ENCODE assay signal across 28 cellular contexts in the genomic region with DNA sequence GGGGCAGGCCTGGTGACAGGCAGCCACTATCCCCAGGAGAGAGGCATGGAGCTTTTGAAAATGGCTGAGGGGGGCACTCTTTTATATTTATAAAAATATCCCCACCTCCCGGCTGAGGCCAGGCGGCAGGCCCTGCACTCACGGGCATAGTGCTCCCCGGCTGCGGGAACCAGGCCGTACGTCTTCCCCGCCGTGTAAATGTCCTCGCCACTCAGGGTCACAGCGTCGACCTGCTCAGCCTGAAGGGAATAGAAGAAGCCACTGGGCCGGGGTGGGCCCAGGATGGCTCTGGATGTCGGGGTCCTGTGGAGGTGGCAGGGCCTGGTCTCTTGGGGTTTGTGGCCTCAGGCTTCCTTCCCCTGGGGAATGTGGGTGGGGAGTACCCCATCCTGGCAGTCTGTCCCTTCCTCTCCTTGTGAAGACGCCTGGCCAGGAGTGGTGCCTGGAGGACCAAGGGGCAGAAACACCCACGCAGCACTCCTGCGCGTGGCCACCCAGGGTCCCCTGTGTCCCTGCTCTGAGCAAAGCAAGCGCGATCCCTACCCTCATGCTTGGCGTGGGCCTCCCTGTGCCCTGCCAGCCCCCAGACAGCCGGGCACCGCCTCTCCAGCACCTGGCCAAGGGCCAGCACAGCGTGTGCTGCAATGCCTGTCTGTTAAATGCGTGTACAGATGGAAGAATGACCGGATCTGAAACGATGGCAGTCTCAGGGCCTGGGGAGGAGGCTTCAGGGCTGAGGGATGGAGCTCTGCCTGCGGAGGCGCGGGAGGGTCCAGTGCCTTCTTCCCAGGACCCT. TPM values are rescaled to one million over a fixed set of nuclear protein-coding genes. Genes with fewer than 3 reads are reported as not detected.
DNase-seq lines count a peak whose midpoint lies in the region; ATAC-seq, FAIRE-seq and TF ChIP-seq lines count a peak whose summit lies in the region.
"Had no signal": no experiment of that assay in that cellular context is flagged by ENCODE, and none has a peak within 500 bp of the region (broad histone marks: within the 10 kb centered on the region; RNA-seq: fewer than 3 reads in every experiment).

No MANE protein-coding gene starts in this region.

- peaks cover 0 to 14% of the 10 kb centered on the region in 2 experiments; a peak in 1 of 4 replicates for H3K4me1 ChIP-seq in SK-N-SH (ENCODE audit: control insufficient read depth in 1 of 2, insufficient read depth in 2 of 2, low read depth in 1 of 2, low read length in 1 of 2)
- no peaks in the 10 kb centered on the region for H3K4me1 ChIP-seq in kidney (ENCODE audit: control insufficient read depth in 1 of 2, insufficient read depth in 1 of 2, low read depth in 1 of 2, low read length in 2 of 2)
- H3K4me1 ChIP-seq: gastrocnemius medialis, left lung, vagina had no signal

- H3K9ac ChIP-seq in SK-N-SH (no peak overlapping the region), kidney (ENCODE audit: low read length in 2 of 2) (no peak overlapping the region)

- H3K4me1 Mint-ChIP-seq in CD14-positive monocyte, result peaks cover 2% of the 10 kb centered on the region
- H3K4me1 Mint-ChIP-seq: central memory CD8-positive, alpha-beta T cell; naive B cell had no signal

- intact Hi-C loops in CD14-positive monocyte (cut with micrococcal nuclease) (no loop called here), kidney (cut with DNase I) (no loop called here)

- H3K27ac ChIP-seq in SK-N-SH (ENCODE audit: low read depth in 2 of 2, low read length in 1 of 2) (no peak overlapping the region; a peak in 1 of 4 replicates), kidney (ENCODE audit: low read depth in 2 of 2, low read length in 2 of 2) (no peak overlapping the region)
- H3K27ac ChIP-seq: 22Rv1, gastrocnemius medialis, left lung, thoracic aorta, vagina had no signal

- H3K27ac Mint-ChIP-seq in CD14-positive monocyte, result peak overlapping the region in 1 of 7 donors; percentile 11
- H3K27ac Mint-ChIP-seq: activated CD8-positive, alpha-beta T cell treated with anti-CD3 and anti-CD28 coated beads, Interleukin-2, amount 10 ng/mL, durations not matched to agents 7 days and 5 days; activated naive CD8-positive, alpha-beta T cell; stimulated activated naive CD8-positive, alpha-beta T cell treated with anti-CD3 and anti-CD28 coated beads, Interleukin-15, Interleukin-2, amounts not matched to agents 100 ng/mL and 50 ng/mL, for 24 hours had no signal

- no peaks in the 10 kb centered on the region for H4K20me1 ChIP-seq in SK-N-SH (ENCODE audit: insufficient read depth)

- H3K9me3 ChIP-seq in SK-N-SH (no peaks in the 10 kb centered on the region), kidney (ENCODE audit: control insufficient read depth in 1 of 2, low read length in 2 of 2) (no peaks in the 10 kb centered on the region)
- H3K9me3 ChIP-seq: gastrocnemius medialis, left lung, thoracic aorta, vagina had no signal

- no peak for ATAC-seq in GM18861 (IDR thresholded peaks at IDR 0.05; ENCODE audit: unreplicated experiment)
- ATAC-seq: activated CD8-positive, alpha-beta T cell treated with anti-CD3 and anti-CD28 coated beads, Interleukin-2, amount 10 ng/mL, durations not matched to agents 7 days and 5 days; gastrocnemius medialis; left lung had no signal

- no peak for FAIRE-seq in kidney (lab: Jason Lieb, UNC)
- FAIRE-seq: astrocyte, endometrium, GM19239 had no signal

- no peaks in the 10 kb centered on the region for H3F3A ChIP-seq in SK-N-SH (replicated peaks; ENCODE audit: insufficient read depth)

- TF ChIP-seq RAD21 in SK-N-SH (IDR thresholded peaks at IDR 0.05; ENCODE audit: low read length), result no peak

- no peak overlapping the region for H3K4me2 ChIP-seq in SK-N-SH

- no peaks in the 10 kb centered on the region for H3K36me3 ChIP-seq in SK-N-SH (replicated peaks in 1 of 2; ENCODE audit: control insufficient read depth in 1 of 2, insufficient read depth in 2 of 2, low read length in 1 of 2)
- no peaks in the 10 kb centered on the region for H3K36me3 ChIP-seq in kidney (ENCODE audit: control insufficient read depth in 1 of 2, insufficient read depth in 2 of 2, low read length in 2 of 2)
- H3K36me3 ChIP-seq: gastrocnemius medialis, left lung, thoracic aorta, vagina had no signal

- H3K79me2 ChIP-seq in SK-N-SH (ENCODE audit: insufficient read depth), result no peaks in the 10 kb centered on the region

- H3K4me3 Mint-ChIP-seq in CD14-positive monocyte, result no peak overlapping the region
- H3K4me3 Mint-ChIP-seq: activated CD8-positive, alpha-beta T cell treated with anti-CD3 and anti-CD28 coated beads, Interleukin-2, amount 10 ng/mL, durations not matched to agents 7 days and 5 days; activated naive CD8-positive, alpha-beta T cell; central memory CD8-positive, alpha-beta T cell; naive B cell; stimulated activated naive CD8-positive, alpha-beta T cell treated with anti-CD3 and anti-CD28 coated beads, Interleukin-15, Interleukin-2, amounts not matched to agents 100 ng/mL and 50 ng/mL, for 24 hours had no signal

- H3K4me3 ChIP-seq in SK-N-SH (ENCODE audit: low read depth in 2 of 2, low read length in 1 of 2) (no peak overlapping the region), kidney (ENCODE audit: low read length in 2 of 2) (no peak overlapping the region)
- H3K4me3 ChIP-seq: gastrocnemius medialis, left lung, thoracic aorta, vagina had no signal

- H3K9me2 ChIP-seq in SK-N-SH, result no peaks in the 10 kb centered on the region

- no peak overlapping the region for H2AFZ ChIP-seq in SK-N-SH (ENCODE audit: low read depth)

- no peaks in the 10 kb centered on the region for H3K36me3 Mint-ChIP-seq in CD14-positive monocyte
- H3K36me3 Mint-ChIP-seq: activated naive CD8-positive, alpha-beta T cell; naive B cell had no signal

- WGBS in SK-N-SH (ENCODE audit: low lambda C conversion rate), result 87% methylated on average over 18 of the region's 30 CpGs

- POLR2A ChIA-PET in SK-N-SH (lab: Yijun Ruan, JAX), result no interaction called here

- CTCF ChIA-PET in SK-N-SH (lab: Yijun Ruan, JAX), result interaction anchor here (1.0 to 9.1 kb wide), 6 partner anchors 7 to 176 kb away, joined by 3 to 79 read pairs (median 6); a partner anchor contains a TSS

- H3K27me3 Mint-ChIP-seq in CD14-positive monocyte (ENCODE audit: low read depth in 3 of 3), result peaks cover 0 to 3% (median 0%) of the 10 kb centered on the region in 3 donors
- H3K27me3 Mint-ChIP-seq: activated naive CD8-positive, alpha-beta T cell; central memory CD8-positive, alpha-beta T cell; stimulated activated naive CD8-positive, alpha-beta T cell treated with anti-CD3 and anti-CD28 coated beads, Interleukin-15, Interleukin-2, amounts not matched to agents 100 ng/mL and 50 ng/mL, for 24 hours had no signal

- H3K27me3 ChIP-seq in SK-N-SH (ENCODE audit: insufficient read depth), result no peaks in the 10 kb centered on the region
- H3K27me3 ChIP-seq: gastrocnemius medialis, left lung, vagina had no signal

- TF ChIP-seq EP300 in SK-N-SH (IDR thresholded peaks at IDR 0.05; ENCODE audit: borderline replicate concordance in 1 of 2, low read depth in 1 of 2, low read length in 1 of 2), result no peak

- TF ChIP-seq CTCF in CD14-positive monocyte (IDR thresholded peaks at IDR 0.05), result no peak
- TF ChIP-seq CTCF in SK-N-SH (IDR thresholded peaks at IDR 0.05), result no peak
- TF ChIP-seq CTCF in kidney (IDR thresholded peaks at IDR 0.05; ENCODE audit: borderline replicate concordance, extremely low read depth, insufficient read depth), result no peak

- H3K9me3 Mint-ChIP-seq in CD14-positive monocyte, result no peaks in the 10 kb centered on the region
- H3K9me3 Mint-ChIP-seq: central memory CD8-positive, alpha-beta T cell; stimulated activated naive CD8-positive, alpha-beta T cell treated with anti-CD3 and anti-CD28 coated beads, Interleukin-15, Interleukin-2, amounts not matched to agents 100 ng/mL and 50 ng/mL, for 24 hours had no signal

- DNase-seq in DMS 273 (lab: John Stamatoyannopoulos, UW; ENCODE audit: unreplicated experiment), result peak; percentile 86
- DNase-seq in DMS 273 treated with DMSO at 0.1 percent for 48 hours (lab: John Stamatoyannopoulos, UW), result no peak
- DNase-seq in CD14-positive monocyte (ENCODE audit: low spot score), result peak; percentile 39
- DNase-seq in SK-N-SH, result peak; percentile 86
- peak; percentile 45 for DNase-seq in kidney
- DNase-seq in Ammon's horn (ENCODE audit: low spot score), result no peak
- DNase-seq in NCI-H146 treated with DMSO at 0.1 percent for 48 hours (lab: John Stamatoyannopoulos, UW; ENCODE audit: unreplicated experiment), result no peak
- DNase-seq: activated CD8-positive, alpha-beta T cell treated with anti-CD3 and anti-CD28 coated beads, Interleukin-2, amount 10 ng/mL, durations not matched to agents 7 days and 5 days; activated effector memory CD4-positive, alpha-beta T cell treated with Interleukin-2 at 50 U/mL for 16 hours; DMS53; gastrocnemius medialis; GF-D8; HCEC 1CT; naive B cell; NCI-H1417 treated with DMSO at 0.1 percent for 48 hours; NCI-H2081 treated with DMSO at 0.1 percent for 48 hours; NCI-H510A had no signal

TF ChIP-seq in SK-N-SH, 30 proteins besides CTCF, POLR2A, EP300 and RAD21 (continues in another document):
- TF ChIP-seq MXI1 (IDR thresholded peaks at IDR 0.05; ENCODE audit: low read depth, low read length) (peak; percentile 71; the same call in 1 of the 2 replicates), RXRA (IDR thresholded peaks at IDR 0.05; ENCODE audit: borderline replicate concordance, low read depth) (no peak)
- TF ChIP-seq, protein P1, sequence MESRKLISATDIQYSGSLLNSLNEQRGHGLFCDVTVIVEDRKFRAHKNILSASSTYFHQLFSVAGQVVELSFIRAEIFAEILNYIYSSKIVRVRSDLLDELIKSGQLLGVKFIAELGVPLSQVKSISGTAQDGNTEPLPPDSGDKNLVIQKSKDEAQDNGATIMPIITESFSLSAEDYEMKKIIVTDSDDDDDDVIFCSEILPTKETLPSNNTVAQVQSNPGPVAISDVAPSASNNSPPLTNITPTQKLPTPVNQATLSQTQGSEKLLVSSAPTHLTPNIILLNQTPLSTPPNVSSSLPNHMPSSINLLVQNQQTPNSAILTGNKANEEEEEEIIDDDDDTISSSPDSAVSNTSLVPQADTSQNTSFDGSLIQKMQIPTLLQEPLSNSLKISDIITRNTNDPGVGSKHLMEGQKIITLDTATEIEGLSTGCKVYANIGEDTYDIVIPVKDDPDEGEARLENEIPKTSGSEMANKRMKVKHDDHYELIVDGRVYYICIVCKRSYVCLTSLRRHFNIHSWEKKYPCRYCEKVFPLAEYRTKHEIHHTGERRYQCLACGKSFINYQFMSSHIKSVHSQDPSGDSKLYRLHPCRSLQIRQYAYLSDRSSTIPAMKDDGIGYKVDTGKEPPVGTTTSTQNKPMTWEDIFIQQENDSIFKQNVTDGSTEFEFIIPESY (IDR thresholded peaks at IDR 0.05; ENCODE audit: borderline replicate concordance, low read depth), result no peak

RNA-seq across cellular contexts. Expression of a gene that starts 18.9 kb away (rescaled TPM):
- polyA plus RNA-seq in CD14-positive monocyte (under 1 TPM; 0.34 to 0.36 TPM), SK-N-SH (2012; rRNA removed) (27.2 and 32.4 TPM in 2 replicates), kidney (ENCODE audit: insufficient read depth, low read depth, low replicate concordance) (6.1 TPM)
- 20.5 and 26.3 TPM in 2 replicates for polyA plus RNA-seq in SK-N-SH (2012; cell fraction: cytosol; rRNA removed)
- polyA plus RNA-seq in SK-N-SH (2012; cell fraction: nucleus; rRNA removed), result 62.4 and 65.4 TPM in 2 replicates
- 8.7 TPM for total RNA-seq in kidney

RNA-seq across cellular contexts. Expression of a gene that starts 42.1 kb away (rescaled TPM):
- polyA plus RNA-seq in CD14-positive monocyte, result 1 to 10 TPM; 1.6 to 1.9 TPM
- polyA plus RNA-seq in SK-N-SH (2012; rRNA removed), result 4.1 and 5.0 TPM in 2 replicates
- polyA plus RNA-seq in SK-N-SH (2012; cell fraction: cytosol; rRNA removed), result 2.6 and 3.5 TPM in 2 replicates
- polyA plus RNA-seq in SK-N-SH (2012; cell fraction: nucleus; rRNA removed), result 13.7 and 18.2 TPM in 2 replicates
- total RNA-seq in kidney, result 3.5 TPM
- 1.4 TPM for polyA plus RNA-seq in kidney (ENCODE audit: insufficient read depth, low read depth, low replicate concordance)

Comparison
In these comparisons a context has a peak if more than half of its experiments do, and no peak if none do; other contexts are left out.
1. DNase-seq: peak in DMS 273 (single experiment), CD14-positive monocyte (single experiment), SK-N-SH (single experiment) and kidney (single experiment); none in DMS 273 treated with DMSO at 0.1 percent for 48 hours (single experiment), Ammon's horn (single experiment) and NCI-H146 treated with DMSO at 0.1 percent for 48 hours (single experiment).